ENCODE assay signal across 1 cellular context in the genomic region with DNA sequence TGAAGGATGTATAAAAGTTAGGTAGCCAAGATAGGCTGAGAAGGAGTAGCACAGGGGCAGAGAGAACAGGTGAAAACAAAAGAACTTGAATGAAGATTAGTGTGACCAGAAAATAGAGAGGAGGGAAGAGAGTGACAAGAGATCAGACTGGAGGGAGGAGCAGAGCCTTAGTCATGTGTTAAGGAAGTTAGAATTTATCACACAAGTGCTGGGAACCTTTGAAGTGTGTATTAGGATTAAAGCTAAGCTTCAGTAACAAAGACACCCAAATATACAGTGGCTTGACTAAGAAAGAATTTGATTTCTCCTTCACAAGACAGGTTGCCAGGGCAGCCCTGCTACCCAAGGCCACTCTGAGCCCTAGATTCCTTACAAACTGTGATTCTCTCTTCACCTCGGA.
TF ChIP-seq lines count a peak whose summit lies in the region.

No MANE protein-coding gene starts in this region.

TF ChIP-seq in IMR-90, 13 proteins besides CTCF, POLR2A, EP300 and RAD21:
- TF ChIP-seq MAZ (IDR thresholded peaks at IDR 0.05; ENCODE audit: borderline replicate concordance, low read depth, low read length), result no peak
- TF ChIP-seq SMC3 (IDR thresholded peaks at IDR 0.05; ENCODE audit: low read depth, low read length), result no peak
- no peak for TF ChIP-seq RFX5 (IDR thresholded peaks at IDR 0.05; ENCODE audit: low read depth, low read length)
- TF ChIP-seq NFE2L2 (IDR thresholded peaks at IDR 0.05; ENCODE audit: low read depth, low read length), result no peak
- TF ChIP-seq, protein P1, sequence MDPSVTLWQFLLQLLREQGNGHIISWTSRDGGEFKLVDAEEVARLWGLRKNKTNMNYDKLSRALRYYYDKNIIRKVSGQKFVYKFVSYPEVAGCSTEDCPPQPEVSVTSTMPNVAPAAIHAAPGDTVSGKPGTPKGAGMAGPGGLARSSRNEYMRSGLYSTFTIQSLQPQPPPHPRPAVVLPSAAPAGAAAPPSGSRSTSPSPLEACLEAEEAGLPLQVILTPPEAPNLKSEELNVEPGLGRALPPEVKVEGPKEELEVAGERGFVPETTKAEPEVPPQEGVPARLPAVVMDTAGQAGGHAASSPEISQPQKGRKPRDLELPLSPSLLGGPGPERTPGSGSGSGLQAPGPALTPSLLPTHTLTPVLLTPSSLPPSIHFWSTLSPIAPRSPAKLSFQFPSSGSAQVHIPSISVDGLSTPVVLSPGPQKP (IDR thresholded peaks at IDR 0.05; ENCODE audit: borderline replicate concordance, low read depth, low read length), result no peak
- no peak for TF ChIP-seq CHD1 (IDR thresholded peaks at IDR 0.05; ENCODE audit: low read depth, low read length)
